In the genomic region with DNA sequence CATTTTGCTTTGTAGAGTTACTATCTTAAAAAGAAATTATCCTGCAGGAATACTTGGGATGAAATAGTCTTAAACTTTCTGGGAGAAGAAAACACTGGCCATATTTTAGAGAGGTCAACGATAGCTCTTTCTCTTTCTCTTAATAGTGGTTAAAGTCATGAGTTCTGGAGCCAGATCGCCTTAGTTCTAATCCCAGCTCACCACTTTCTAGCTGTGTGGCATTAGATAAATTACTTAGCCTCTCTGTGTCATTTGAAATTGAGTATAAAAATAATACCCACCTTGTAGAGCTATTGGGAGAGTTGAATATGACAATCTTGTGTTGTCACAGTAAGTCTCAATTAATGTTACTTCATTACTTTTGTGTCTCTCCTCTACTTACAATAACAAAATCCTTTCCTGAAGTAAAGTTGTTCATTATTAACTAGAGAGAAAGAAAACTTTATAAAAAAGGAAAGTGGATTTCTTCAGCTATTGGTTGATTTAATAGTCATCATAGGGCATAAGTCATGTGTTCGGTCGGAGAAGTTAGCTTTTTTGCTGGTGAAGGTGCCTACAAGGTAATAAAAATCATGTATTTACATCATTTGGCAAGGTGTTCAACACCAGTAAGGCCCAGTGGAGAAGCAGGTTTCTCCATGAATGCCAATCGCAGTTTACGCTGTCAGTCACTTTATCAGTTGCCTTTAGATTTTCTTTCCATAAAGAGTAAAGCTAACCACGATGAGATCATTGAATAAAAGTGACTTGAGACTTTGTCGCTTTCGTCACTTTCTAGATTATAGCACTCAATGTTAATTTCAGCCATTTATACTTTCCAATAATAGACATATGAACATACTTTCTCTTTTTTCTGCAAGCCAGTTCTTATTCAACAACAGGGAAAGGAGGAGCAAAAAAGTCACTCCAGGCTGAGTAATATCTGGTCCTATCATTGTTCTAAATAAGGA, we compare ENCODE assay signal across 10 cellular contexts. TPM values are rescaled to one million over a fixed set of nuclear protein-coding genes. Genes with fewer than 3 reads are reported as not detected.
DNase-seq lines count a peak whose midpoint lies in the region; ATAC-seq, FAIRE-seq and TF ChIP-seq lines count a peak whose summit lies in the region.
"Had no signal": no experiment of that assay in that cellular context is flagged by ENCODE, and none has a peak within 500 bp of the region (broad histone marks: within the 10 kb centered on the region; RNA-seq: fewer than 3 reads in every experiment).

No MANE protein-coding gene starts in this region.

- ATAC-seq in Right ventricle myocardium inferior (no peak), HG03025 (IDR thresholded peaks at IDR 0.05; ENCODE audit: low FRiP score, unreplicated experiment) (no peak), GM21423 (IDR thresholded peaks at IDR 0.05; ENCODE audit: unreplicated experiment) (no peak)

- H3K23ac ChIP-seq in mesenchymal stem cell (ENCODE audit: low read length in 2 of 2): no peak overlapping the region

- H2BK5ac ChIP-seq in mesenchymal stem cell (ENCODE audit: low read depth, low read length, poor library complexity, severe bottlenecking): no peak overlapping the region

- DNase-seq in cardiac muscle cell (ENCODE audit: low read depth in 1 of 2, low spot score in 1 of 2): no peak
- no peak for DNase-seq in Right ventricle myocardium inferior (ENCODE audit: missing footprints)
- peak; percentile 70 for DNase-seq in bronchial epithelial cell (ENCODE audit: low read depth)
- peak; percentile 38 for DNase-seq in mesenchymal stem cell
- DNase-seq in GF-D8 (lab: John Stamatoyannopoulos, UW): no peak
- DNase-seq: GOT3, naive B cell had no signal

- peaks cover 6% of the 10 kb centered on the region for H3K79me1 ChIP-seq in mesenchymal stem cell (replicated peaks; ENCODE audit: low read length, poor library complexity, severe bottlenecking)

- intact Hi-C loops in Right ventricle myocardium inferior (cut with DNase I): no loop called here

- H3K14ac ChIP-seq in mesenchymal stem cell (ENCODE audit: low read length in 2 of 2): no peak overlapping the region

- H3K4me3 ChIP-seq in cardiac muscle cell: peak overlapping the region; percentile 57
- H3K4me3 ChIP-seq in bronchial epithelial cell (ENCODE audit: low read depth, low read length): peak overlapping the region; percentile 68
- H3K4me3 ChIP-seq in mesenchymal stem cell (ENCODE audit: insufficient read depth in 1 of 2, low read depth in 1 of 2, low read length in 2 of 2): no peak overlapping the region
- H3K4me3 ChIP-seq in urinary bladder (ENCODE audit: low read depth, low read length): peak overlapping the region; percentile 60

- H3K27me3 ChIP-seq in cardiac muscle cell: no peaks in the 10 kb centered on the region
- H3K27me3 ChIP-seq in bronchial epithelial cell (ENCODE audit: control insufficient read depth, insufficient read depth, low read length): no peaks in the 10 kb centered on the region
- H3K27me3 ChIP-seq in mesenchymal stem cell (ENCODE audit: control insufficient read depth in 1 of 2, insufficient read depth in 1 of 2, low read length in 2 of 2): no peaks in the 10 kb centered on the region

- no peak overlapping the region for H3K18ac ChIP-seq in mesenchymal stem cell (ENCODE audit: low read depth in 1 of 2, low read length in 2 of 2)

- H2BK15ac ChIP-seq in mesenchymal stem cell (ENCODE audit: low read depth, poor library complexity, severe bottlenecking): no peak overlapping the region

- no peak overlapping the region for H2AFZ ChIP-seq in mesenchymal stem cell (ENCODE audit: low read depth, low read length)

- H2BK12ac ChIP-seq in mesenchymal stem cell (ENCODE audit: low read length in 2 of 2): peak overlapping the region in 1 of 2 experiments; percentile 92

- TF ChIP-seq CTCF in cardiac muscle cell (IDR thresholded peaks at IDR 0.05; ENCODE audit: low read depth, low read length): no peak
- TF ChIP-seq CTCF in bronchial epithelial cell (IDR thresholded peaks at IDR 0.05; ENCODE audit: insufficient read depth, low read length, severe bottlenecking): no peak

- peak overlapping the region; percentile 93 for H3K9ac ChIP-seq in mesenchymal stem cell (ENCODE audit: low read length)

- H2AK5ac ChIP-seq in mesenchymal stem cell (ENCODE audit: low read length, severe bottlenecking): no peak overlapping the region

- no peak overlapping the region for H2BK120ac ChIP-seq in mesenchymal stem cell (ENCODE audit: low read depth, low read length)

- H3K4me1 ChIP-seq in cardiac muscle cell (ENCODE audit: low read depth) (peaks cover 38% of the 10 kb centered on the region), mesenchymal stem cell (ENCODE audit: control insufficient read depth, insufficient read depth, low read depth, low read length) (peaks cover 6% of the 10 kb centered on the region), urinary bladder (ENCODE audit: insufficient read depth) (no peaks in the 10 kb centered on the region)

- H3K9me3 ChIP-seq in cardiac muscle cell (ENCODE audit: low read depth) (no peaks in the 10 kb centered on the region), mesenchymal stem cell (ENCODE audit: control insufficient read depth, low read length) (no peaks in the 10 kb centered on the region)

- H4K8ac ChIP-seq in mesenchymal stem cell (ENCODE audit: low read length): no peak overlapping the region

- no peak overlapping the region for H3K4ac ChIP-seq in mesenchymal stem cell (ENCODE audit: low read depth in 1 of 2, low read length in 2 of 2)

- no peaks in the 10 kb centered on the region for H3K36me3 ChIP-seq in cardiac muscle cell
- H3K36me3 ChIP-seq in bronchial epithelial cell (ENCODE audit: control insufficient read depth, insufficient read depth, low read length): no peaks in the 10 kb centered on the region
- no peaks in the 10 kb centered on the region for H3K36me3 ChIP-seq in mesenchymal stem cell (ENCODE audit: control insufficient read depth in 1 of 2, insufficient read depth in 2 of 2, low read depth in 1 of 2, low read length in 2 of 2)
- H3K36me3 ChIP-seq in urinary bladder (ENCODE audit: insufficient read depth): no peaks in the 10 kb centered on the region

- H3K4me2 ChIP-seq in mesenchymal stem cell (ENCODE audit: low read length, poor library complexity, severe bottlenecking): peak overlapping the region; percentile 81

- no peak overlapping the region for H4K91ac ChIP-seq in mesenchymal stem cell (ENCODE audit: low read length)

- no peak for FAIRE-seq in bronchial epithelial cell (lab: Jason Lieb, UNC)

- H3K27ac ChIP-seq in cardiac muscle cell (peak overlapping the region; percentile 77), mesenchymal stem cell (ENCODE audit: low read length, poor library complexity, severe bottlenecking) (peak overlapping the region; percentile 53), urinary bladder (ENCODE audit: low read depth) (peak overlapping the region; percentile 74)

- WGBS in mesenchymal stem cell: 89% methylated on average over 7 of the region's 9 CpGs
- 62% methylated on average over 9 of the region's 9 CpGs for WGBS in urinary bladder

RNA-seq across cellular contexts. Expression of gene NEDD9, which starts 2.0 kb away (rescaled TPM):
- 25.1 and 26.8 TPM in 2 replicates for total RNA-seq in cardiac muscle cell
- 12.6 and 19.7 TPM in 2 replicates for polyA plus RNA-seq in cardiac muscle cell
- 29.3 TPM for total RNA-seq in Right ventricle myocardium inferior
- total RNA-seq in bronchial epithelial cell: 2.0 and 4.7 TPM in 2 replicates
- 6.1 TPM for polyA plus RNA-seq in mesenchymal stem cell (2013, experiment 1 of 2)
- polyA plus RNA-seq in mesenchymal stem cell (2013, experiment 2 of 2): 6.1 TPM
- total RNA-seq in urinary bladder: 49.5 TPM
- polyA plus RNA-seq in urinary bladder: 25.7 TPM

Comparison
In these comparisons a context has a peak if more than half of its experiments do, and no peak if none do; other contexts are left out.
1. DNase-seq: peak in bronchial epithelial cell (single experiment) and mesenchymal stem cell (single experiment); none in cardiac muscle cell (0 of 2), Right ventricle myocardium inferior (single experiment) and GF-D8 (single experiment).
2. H3K4me3 ChIP-seq: peak in cardiac muscle cell (single experiment), bronchial epithelial cell (single experiment) and urinary bladder (single experiment); none in mesenchymal stem cell (0 of 2).
3. Peak in every context shown above with its lines, with median percentiles within 50 percentile points of each other: H3K27ac ChIP-seq.